1 cellular context compared by ENCODE assay signal in the genomic region with DNA sequence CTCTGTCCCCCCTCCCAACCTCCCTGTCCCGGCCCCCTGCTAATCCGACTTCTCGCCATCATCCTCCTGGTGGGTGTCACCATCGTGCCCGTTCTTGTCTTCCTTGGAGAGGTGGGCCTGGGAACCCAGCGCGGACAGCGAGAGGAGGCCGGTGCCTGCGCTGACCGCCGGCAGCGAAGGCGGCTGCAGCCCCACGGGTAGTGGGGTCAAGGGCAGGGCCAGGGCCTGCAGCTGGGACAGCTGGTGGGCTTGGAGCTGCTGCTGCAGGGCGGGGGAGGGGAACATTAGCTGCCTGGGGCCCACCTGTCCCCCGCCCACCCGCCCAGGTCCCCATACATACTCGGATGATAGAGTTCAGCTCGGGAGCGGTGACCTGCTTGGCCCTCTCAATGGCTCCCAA.
A peak's percentile ranks its signal among the peaks of the same experiment; 100 is the strongest.
TF ChIP-seq lines count a peak whose summit lies in the region.

No MANE protein-coding gene starts in this region.

TF ChIP-seq in HepG2, 621 proteins besides CTCF, POLR2A, EP300 and RAD21:
- TF ChIP-seq RBFOX2 (IDR thresholded peaks at IDR 0.05; ENCODE audit: low read depth, low read length), result peak; percentile 59
- TF ChIP-seq, protein P1, sequence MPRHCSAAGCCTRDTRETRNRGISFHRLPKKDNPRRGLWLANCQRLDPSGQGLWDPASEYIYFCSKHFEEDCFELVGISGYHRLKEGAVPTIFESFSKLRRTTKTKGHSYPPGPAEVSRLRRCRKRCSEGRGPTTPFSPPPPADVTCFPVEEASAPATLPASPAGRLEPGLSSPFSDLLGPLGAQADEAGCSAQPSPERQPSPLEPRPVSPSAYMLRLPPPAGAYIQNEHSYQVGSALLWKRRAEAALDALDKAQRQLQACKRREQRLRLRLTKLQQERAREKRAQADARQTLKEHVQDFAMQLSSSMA (CRISPR knock-in tag; IDR thresholded peaks at IDR 0.05), result no peak
TF ChIP-seq in HepG2: peak in this region for 1.
